In genomic region chr21:32712641-32713040, GRCh38 we compare ENCODE assay signal across 27 cellular contexts.
"Had no signal": no experiment of that assay in that cellular context is flagged by ENCODE, and none has a peak within 500 bp of the region (broad histone marks: within the 10 kb centered on the region; RNA-seq: fewer than 3 reads in every experiment).

No MANE protein-coding gene starts in this region.

- H3K4me3 ChIP-seq: left lung, lung, ovary, skin epidermis, testis, transverse colon had no signal

- H3K27ac ChIP-seq: neutrophil, ovary, testis, transverse colon had no signal

- H3K27me3 Mint-ChIP-seq: activated CD4-positive, alpha-beta memory T cell treated with anti-CD3 and anti-CD28 coated beads, Interleukin-2, amount 10 ng/mL, durations not matched to agents 7 days and 5 days; activated CD4-positive, alpha-beta T cell treated with anti-CD3 and anti-CD28 coated beads, Interleukin-2, amount 10 ng/mL, durations not matched to agents 7 days and 5 days; activated naive CD4-positive, alpha-beta T cell treated with anti-CD3 and anti-CD28 coated beads, Interleukin-2, amount 50 U/mL, for 24 hours; activated T-cell treated with anti-CD3 and anti-CD28 coated beads, Interleukin-2, amount 50 U/mL, for 24 hours; central memory CD8-positive, alpha-beta T cell; dendritic cell treated with granulocyte-macrophage colony-stimulating factor and Interleukin-4, amounts not matched to agents 40 ng/mL and 50 ng/mL, for 4 days; progenitor cell of endocrine pancreas had no signal

- H3K36me3 Mint-ChIP-seq: WTC11 had no signal

- H3K9me3 Mint-ChIP-seq: activated CD4-positive, alpha-beta memory T cell treated with anti-CD3 and anti-CD28 coated beads, Interleukin-2, amount 10 ng/mL, durations not matched to agents 7 days and 5 days; activated CD4-positive, alpha-beta T cell treated with anti-CD3 and anti-CD28 coated beads, Interleukin-2, amount 10 ng/mL, durations not matched to agents 7 days and 5 days; activated naive CD8-positive, alpha-beta T cell treated with anti-CD3 and anti-CD28 coated beads, Interleukin-2, amount 50 U/mL, for 24 hours; activated T-cell treated with anti-CD3 and anti-CD28 coated beads, Interleukin-2, amount 50 U/mL, for 24 hours; central memory CD8-positive, alpha-beta T cell; dendritic cell treated with granulocyte-macrophage colony-stimulating factor and Interleukin-4, amounts not matched to agents 40 ng/mL and 50 ng/mL, for 4 days; nephron progenitor cell; WTC11 had no signal

- H3K9me3 ChIP-seq: left lung, neutrophil, ovary, testis, transverse colon had no signal

- DNase-seq: activated CD4-positive, alpha-beta T cell treated with anti-CD3 and anti-CD28 coated beads for 1 hour; activated CD8-positive, alpha-beta memory T cell treated with anti-CD3 and anti-CD28 coated beads, Interleukin-2, amount 50 U/mL, for 48 hours; activated gamma-delta T cell treated with Interleukin-2 at 50 U/mL for 16 hours; activated T-cell treated with anti-CD3 and anti-CD28 coated beads, Interleukin-2, amount 50 U/mL, for 24 hours; anterior cingulate cortex; effector CD8-positive, alpha-beta T cell; glutamatergic neuron; left lung; nephron progenitor cell; ovary; stimulated activated CD4-positive, alpha-beta T cell treated with anti-CD3 and anti-CD28 coated beads, Interleukin-12 subunit alpha, Interleukin-12 subunit beta, amount 100 ng/mL, for 4 hours; stimulated activated CD4-positive, alpha-beta T cell treated with anti-CD3 and anti-CD28 coated beads, Interleukin-4, amount 100 ng/mL, for 1 hour; T-helper 9 cell; testis had no signal

- H3K27me3 ChIP-seq: left lung, neutrophil, ovary, testis, transverse colon had no signal

- ATAC-seq: left lung, sciatic nerve, WTC11 had no signal

- H3K4me3 Mint-ChIP-seq: activated CD4-positive, alpha-beta memory T cell treated with anti-CD3 and anti-CD28 coated beads, Interleukin-2, amount 10 ng/mL, durations not matched to agents 7 days and 5 days; activated CD4-positive, alpha-beta T cell treated with anti-CD3 and anti-CD28 coated beads, Interleukin-2, amount 10 ng/mL, durations not matched to agents 7 days and 5 days; activated naive CD4-positive, alpha-beta T cell treated with anti-CD3 and anti-CD28 coated beads, Interleukin-2, amount 50 U/mL, for 24 hours; activated naive CD8-positive, alpha-beta T cell treated with anti-CD3 and anti-CD28 coated beads, Interleukin-2, amount 50 U/mL, for 24 hours; activated T-cell treated with anti-CD3 and anti-CD28 coated beads, Interleukin-2, amount 50 U/mL, for 24 hours; central memory CD8-positive, alpha-beta T cell; dendritic cell treated with granulocyte-macrophage colony-stimulating factor and Interleukin-4, amounts not matched to agents 40 ng/mL and 50 ng/mL, for 4 days; nephron progenitor cell; WTC11 had no signal

- H3K4me1 ChIP-seq: testis had no signal

- H3K27ac Mint-ChIP-seq: activated CD4-positive, alpha-beta memory T cell treated with anti-CD3 and anti-CD28 coated beads, Interleukin-2, amount 10 ng/mL, durations not matched to agents 7 days and 5 days; activated CD4-positive, alpha-beta T cell treated with anti-CD3 and anti-CD28 coated beads, Interleukin-2, amount 10 ng/mL, durations not matched to agents 7 days and 5 days; activated naive CD4-positive, alpha-beta T cell treated with anti-CD3 and anti-CD28 coated beads, Interleukin-2, amount 50 U/mL, for 24 hours; activated naive CD8-positive, alpha-beta T cell treated with anti-CD3 and anti-CD28 coated beads, Interleukin-2, amount 50 U/mL, for 24 hours; activated T-cell treated with anti-CD3 and anti-CD28 coated beads, Interleukin-2, amount 50 U/mL, for 24 hours; dendritic cell treated with granulocyte-macrophage colony-stimulating factor and Interleukin-4, amounts not matched to agents 40 ng/mL and 50 ng/mL, for 4 days; nephron progenitor cell; progenitor cell of endocrine pancreas; WTC11 had no signal

- H3K36me3 ChIP-seq: left lung, ovary, transverse colon had no signal
